14 cellular contexts compared by ENCODE assay signal in genomic region chr1:54564312-54565112, GRCh38. TPM values are rescaled to one million over a fixed set of nuclear protein-coding genes. Genes with fewer than 3 reads are reported as not detected.
DNase-seq lines count a peak whose midpoint lies in the region; ATAC-seq and TF ChIP-seq lines count a peak whose summit lies in the region.
"Had no signal": no experiment of that assay in that cellular context is flagged by ENCODE, and none has a peak within 500 bp of the region (broad histone marks: within the 10 kb centered on the region; RNA-seq: fewer than 3 reads in every experiment).

No MANE protein-coding gene starts in this region.

- TF ChIP-seq POLR2A in stomach (IDR thresholded peaks at IDR 0.05): no peak

- no peaks in the 10 kb centered on the region for H4K20me1 ChIP-seq in PC-3 (ENCODE audit: low read length)

- TF ChIP-seq EP300 in stomach (IDR thresholded peaks at IDR 0.05): no peak

- CTCF ChIA-PET in PC-3 (lab: Charles Lee): no interaction called here

- H3K4me1 ChIP-seq in PC-3 (ENCODE audit: insufficient read depth, low read length) (peaks cover 39% of the 10 kb centered on the region), stomach (peaks cover 0 to 23% (median 11%) of the 10 kb centered on the region in 4 donors)

- TF ChIP-seq CTCF in PC-3 (conservative IDR thresholded peaks at IDR 0.05; ENCODE audit: low read depth, low read length) (no peak), stomach (IDR thresholded peaks at IDR 0.05) (no peak)

- H2AFZ ChIP-seq in PC-3 (ENCODE audit: low read length): peak overlapping the region; percentile 28

- no peak overlapping the region for H3K9ac ChIP-seq in PC-3 (ENCODE audit: low read length)

- H3K4me2 ChIP-seq in PC-3 (ENCODE audit: low read length): peak overlapping the region; percentile 65

- peak overlapping the region; percentile 46; the same call in 1 of the 2 replicates for H3K4me3 ChIP-seq in PC-3 (ENCODE audit: low read length)
- H3K4me3 ChIP-seq in stomach: peak overlapping the region; percentile 12 to 43 (median 16)

- no peaks in the 10 kb centered on the region for H3K79me2 ChIP-seq in PC-3 (ENCODE audit: low read length)

- H3K36me3 ChIP-seq in PC-3 (ENCODE audit: low read depth, low read length) (no peaks in the 10 kb centered on the region), stomach (no peaks in the 10 kb centered on the region)

- H3F3A ChIP-seq in PC-3 (ENCODE audit: low read length, unreplicated experiment): no peaks in the 10 kb centered on the region

- H3K9me2 ChIP-seq in PC-3 (replicated peaks; ENCODE audit: low read length): no peaks in the 10 kb centered on the region

- intact Hi-C loops in PC-3 (cut with micrococcal nuclease): no loop called here
- intact Hi-C loops in stomach (cut with DNase I; ENCODE audit: low total_unique reads): no loop called here

- WGBS in stomach, 5 donors: 30 to 44% (median 37%) methylated on average over 14 to 17 of the region's 17 CpGs

- H3K9me3 ChIP-seq in PC-3 (ENCODE audit: low read length) (no peaks in the 10 kb centered on the region), stomach (no peaks in the 10 kb centered on the region)

- DNase-seq in NCI-H345 (lab: John Stamatoyannopoulos, UW) (peak; percentile 20), NCI-H345 treated with DMSO at 0.1 percent for 48 hours (lab: John Stamatoyannopoulos, UW; ENCODE audit: unreplicated experiment) (no peak), PC-3 (peak; percentile 95), iPS-NIHi11 (ENCODE audit: low spot score) (peak; percentile 67), stomach (peak; percentile 93), HuH-7.5 (ENCODE audit: low spot score) (no peak)
- DNase-seq: 8988T; activated CD4-positive, alpha-beta T cell treated with anti-CD3 and anti-CD28 coated beads, Interleukin-2, amount 50 U/mL, for 48 hours; GDM1; NCI-H446 had no signal

- TSS peak; percentile 66 for BruUV-seq in PC-3 (replicated peaks; lab: Mats Ljungman, UMichigan)

- POLR2A ChIA-PET in PC-3 (lab: Charles Lee; ENCODE audit: unreplicated experiment): no interaction called here

- no peaks in the 10 kb centered on the region for H3K27me3 ChIP-seq in PC-3 (ENCODE audit: low read length)
- H3K27me3 ChIP-seq in stomach: no peaks in the 10 kb centered on the region

- ATAC-seq in PC-3 (peak; percentile 90), GM19324 (IDR thresholded peaks at IDR 0.05; ENCODE audit: low FRiP score, unreplicated experiment) (no peak), HG02938 (IDR thresholded peaks at IDR 0.05; ENCODE audit: unreplicated experiment) (no peak)

- H3K27ac ChIP-seq in PC-3 (ENCODE audit: low read length) (peak overlapping the region; percentile 47), stomach (peak overlapping the region; percentile 65 to 77 (median 75))

RNA-seq across cellular contexts. Expression of gene ACOT11, which starts 16.5 kb away (rescaled TPM):
- total RNA-seq in PC-3 (2014; rRNA removed) (4.1 and 5.0 TPM in 2 replicates), stomach (10 to 100 TPM; 13.9 to 87.0 (median 39.1) TPM)
- polyA plus RNA-seq in stomach: 10 to 100 TPM in 1 of 3 donors, 1 to 10 TPM in 2; 5.5 to 14.7 (median 6.0) TPM

RNA-seq across cellular contexts. Expression of gene FAM151A, which starts 58.8 kb away (rescaled TPM):
- total RNA-seq in PC-3 (2014; rRNA removed): not detected in 2 replicates
- under 1 TPM in 1 of 5 donors, not detected in 4; 0.73 TPM for total RNA-seq in stomach
- polyA plus RNA-seq in stomach: under 1 TPM in 2 of 3 donors, not detected in 1; 0.15 to 0.25 TPM
- total RNA-seq: endothelial cell of umbilical vein, pulmonary artery endothelial cell had no signal
- polyA plus RNA-seq: endothelial cell of umbilical vein had no signal

Comparison
In these comparisons a context has a peak if more than half of its experiments do, and no peak if none do; other contexts are left out.
1. DNase-seq: peak in NCI-H345 (single experiment), PC-3 (single experiment), iPS-NIHi11 (single experiment) and stomach (single experiment); none in NCI-H345 treated with DMSO at 0.1 percent for 48 hours (single experiment) and HuH-7.5 (single experiment).